ENCODE assay signal across 13 cellular contexts in genomic region chr2:215724171-215724570, GRCh38.
A peak's percentile ranks its signal among the peaks of the same experiment; 100 is the strongest.
DNase-seq lines count a peak whose midpoint lies in the region; ATAC-seq and TF ChIP-seq lines count a peak whose summit lies in the region.
"Had no signal": no experiment of that assay in that cellular context is flagged by ENCODE, and none has a peak within 500 bp of the region (broad histone marks: within the 10 kb centered on the region; RNA-seq: fewer than 3 reads in every experiment).

No MANE protein-coding gene starts in this region.

- peaks cover 0 to 2% (median 2%) of the 10 kb centered on the region in 7 donors for H3K9me3 Mint-ChIP-seq in CD14-positive monocyte
- peaks cover 0 to 4% (median 0%) of the 10 kb centered on the region in 11 donors for H3K9me3 Mint-ChIP-seq in naive thymus-derived CD4-positive, alpha-beta T cell
- H3K9me3 Mint-ChIP-seq in activated CD4-positive, alpha-beta T cell treated with anti-CD3 and anti-CD28 coated beads, Interleukin-2, amount 10 ng/mL, durations not matched to agents 7 days and 5 days, result no peaks in the 10 kb centered on the region

- intact Hi-C loops in CD14-positive monocyte (cut with micrococcal nuclease) (loop anchor here in 1 of 2 donors (5.0 kb wide), 1 partner anchor 178 kb away; no protein-coding TSS in a partner anchor), heart right ventricle (cut with DNase I) (no loop called here)
- intact Hi-C loops in naive thymus-derived CD4-positive, alpha-beta T cell (cut with micrococcal nuclease), result no loop called here

- peaks cover 2 to 3% of the 10 kb centered on the region in 2 donors for H3K36me3 Mint-ChIP-seq in CD14-positive monocyte
- H3K36me3 Mint-ChIP-seq in naive thymus-derived CD4-positive, alpha-beta T cell, result no peaks in the 10 kb centered on the region
- H3K36me3 Mint-ChIP-seq in activated CD4-positive, alpha-beta T cell treated with anti-CD3 and anti-CD28 coated beads, Interleukin-2, amount 10 ng/mL, durations not matched to agents 7 days and 5 days (ENCODE audit: low read depth), result no peaks in the 10 kb centered on the region

- H3K9me3 ChIP-seq in SK-N-MC (ENCODE audit: low read depth, low read length) (peaks cover 3% of the 10 kb centered on the region; the same call in 1 of the 2 replicates), heart right ventricle (peaks cover 0 to 7% (median 0%) of the 10 kb centered on the region in 11 donors)
- H3K9me3 ChIP-seq in naive thymus-derived CD4-positive, alpha-beta T cell (ENCODE audit: control insufficient read depth in 2 of 3, low read length in 3 of 3), result no peaks in the 10 kb centered on the region

- peaks cover 0 to 2% (median 0%) of the 10 kb centered on the region in 3 donors for H3K27me3 Mint-ChIP-seq in CD14-positive monocyte (ENCODE audit: low read depth in 3 of 3)
- H3K27me3 Mint-ChIP-seq in naive thymus-derived CD4-positive, alpha-beta T cell, result peaks cover 0 to 17% (median 3%) of the 10 kb centered on the region in 5 donors
- H3K27me3 Mint-ChIP-seq in activated CD4-positive, alpha-beta T cell treated with anti-CD3 and anti-CD28 coated beads, Interleukin-2, amount 10 ng/mL, durations not matched to agents 7 days and 5 days, result peaks cover 2% of the 10 kb centered on the region

- H3K27ac Mint-ChIP-seq in CD14-positive monocyte, result peak overlapping the region; percentile 90 to 99 (median 96)
- no peak overlapping the region for H3K27ac Mint-ChIP-seq in naive thymus-derived CD4-positive, alpha-beta T cell
- H3K27ac Mint-ChIP-seq in activated CD4-positive, alpha-beta T cell treated with anti-CD3 and anti-CD28 coated beads, Interleukin-2, amount 10 ng/mL, durations not matched to agents 7 days and 5 days, result no peak overlapping the region

- no peak for DNase-seq in CD14-positive monocyte (ENCODE audit: low spot score)
- DNase-seq in LHCN-M2 (ENCODE audit: low read depth), result peak; percentile 44
- DNase-seq in SK-N-MC (ENCODE audit: low read depth, low spot score), result no peak
- DNase-seq in naive thymus-derived CD4-positive, alpha-beta T cell, result no peak
- DNase-seq in heart right ventricle, result no peak
- DNase-seq in activated CD4-positive, alpha-beta T cell treated with anti-CD3 and anti-CD28 coated beads, Interleukin-2, amount 10 ng/mL, durations not matched to agents 7 days and 5 days, result no peak
- no peak for DNase-seq in erythroblast (lab: John Stamatoyannopoulos, UW)
- DNase-seq: DMS 273 treated with DMSO at 0.1 percent for 48 hours, NCI-H1436 treated with DMSO at 0.1 percent for 48 hours, NCI-H2081, NCI-H510A treated with DMSO at 0.1 percent for 48 hours, Right ventricle myocardium superior had no signal

- no peaks in the 10 kb centered on the region for H3K4me1 ChIP-seq in naive thymus-derived CD4-positive, alpha-beta T cell (ENCODE audit: control insufficient read depth in 2 of 2, insufficient read depth in 2 of 2, low read length in 2 of 2)
- peaks cover 0 to 17% (median 4%) of the 10 kb centered on the region in 9 donors for H3K4me1 ChIP-seq in heart right ventricle

- ATAC-seq in naive thymus-derived CD4-positive, alpha-beta T cell, result peak; percentile 24
- ATAC-seq in heart right ventricle (no peak), GM18858 (IDR thresholded peaks at IDR 0.05; ENCODE audit: unreplicated experiment) (no peak)

- no peak for TF ChIP-seq POLR2A in erythroblast (IDR thresholded peaks at IDR 0.05; ENCODE audit: low read length)

- H3K36me3 ChIP-seq in SK-N-MC (ENCODE audit: insufficient read depth, low read length) (no peaks in the 10 kb centered on the region), heart right ventricle (no peaks in the 10 kb centered on the region)
- no peaks in the 10 kb centered on the region for H3K36me3 ChIP-seq in naive thymus-derived CD4-positive, alpha-beta T cell (ENCODE audit: control insufficient read depth in 2 of 3, insufficient read depth in 3 of 3, low read length in 3 of 3)

- POLR2A ChIA-PET in naive thymus-derived CD4-positive, alpha-beta T cell (lab: Charles Lee), result no interaction called here
- POLR2A ChIA-PET in activated CD4-positive, alpha-beta T cell treated with anti-CD3 and anti-CD28 coated beads, Interleukin-2, amount 10 ng/mL, durations not matched to agents 7 days and 5 days (lab: Charles Lee), result no interaction called here

- H3K4me3 ChIP-seq in SK-N-MC (no peak overlapping the region), heart right ventricle (no peak overlapping the region)
- no peak overlapping the region for H3K4me3 ChIP-seq in naive thymus-derived CD4-positive, alpha-beta T cell (ENCODE audit: low read length)

- no peak overlapping the region for H3K9ac ChIP-seq in SK-N-MC (ENCODE audit: insufficient read length)

- peak overlapping the region; percentile 64 for H3K27ac ChIP-seq in SK-N-MC
- no peak overlapping the region for H3K27ac ChIP-seq in naive thymus-derived CD4-positive, alpha-beta T cell (ENCODE audit: low read depth, low read length)
- H3K27ac ChIP-seq in heart right ventricle, result no peak overlapping the region

- TF ChIP-seq CTCF in CD14-positive monocyte (IDR thresholded peaks at IDR 0.05) (no peak), heart right ventricle (IDR thresholded peaks at IDR 0.05) (no peak)

- CTCF ChIA-PET in naive thymus-derived CD4-positive, alpha-beta T cell (lab: Charles Lee), result no interaction called here
- CTCF ChIA-PET in activated CD4-positive, alpha-beta T cell treated with anti-CD3 and anti-CD28 coated beads, Interleukin-2, amount 10 ng/mL, durations not matched to agents 7 days and 5 days (lab: Charles Lee), result no interaction called here

- 94 to 97% methylated on average over 4 of the region's 4 CpGs for WGBS in heart right ventricle, 2 donors

- H3K27me3 ChIP-seq in naive thymus-derived CD4-positive, alpha-beta T cell (ENCODE audit: control insufficient read depth in 2 of 2, insufficient read depth in 2 of 2, low read length in 2 of 2), result no peaks in the 10 kb centered on the region
- no peaks in the 10 kb centered on the region for H3K27me3 ChIP-seq in heart right ventricle

- H3K4me3 Mint-ChIP-seq in CD14-positive monocyte, result no peak overlapping the region
- H3K4me3 Mint-ChIP-seq in naive thymus-derived CD4-positive, alpha-beta T cell, result no peak overlapping the region
- H3K4me3 Mint-ChIP-seq in activated CD4-positive, alpha-beta T cell treated with anti-CD3 and anti-CD28 coated beads, Interleukin-2, amount 10 ng/mL, durations not matched to agents 7 days and 5 days, result no peak overlapping the region

- peaks cover 52% of the 10 kb centered on the region for H3K4me1 Mint-ChIP-seq in CD14-positive monocyte
- peaks cover 0 to 11% (median 5%) of the 10 kb centered on the region in 7 donors for H3K4me1 Mint-ChIP-seq in naive thymus-derived CD4-positive, alpha-beta T cell
- no peaks in the 10 kb centered on the region for H3K4me1 Mint-ChIP-seq in activated CD4-positive, alpha-beta T cell treated with anti-CD3 and anti-CD28 coated beads, Interleukin-2, amount 10 ng/mL, durations not matched to agents 7 days and 5 days

Comparison
In these comparisons a context has a peak if more than half of its experiments do, and no peak if none do; other contexts are left out.
1. H3K27ac Mint-ChIP-seq: peak in CD14-positive monocyte (7 of 7); none in naive thymus-derived CD4-positive, alpha-beta T cell (0 of 9) and activated CD4-positive, alpha-beta T cell treated with anti-CD3 and anti-CD28 coated beads, Interleukin-2, amount 10 ng/mL, durations not matched to agents 7 days and 5 days (single experiment).